1 cellular context compared by ENCODE assay signal in genomic region chr22:23772315-23773246, GRCh38.
TF ChIP-seq lines count a peak whose summit lies in the region.

TSS of gene MMP11 (plus strand) at chr22:23772849. CDS start at chr22:23772871, 22 bp downstream.

TF ChIP-seq in H1, 55 proteins besides CTCF, POLR2A, EP300 and RAD21 (continued from another document):
- peak; percentile 41; the same call in 1 of the 2 replicates for TF ChIP-seq E2F6 (IDR thresholded peaks at IDR 0.05)
- no peak for TF ChIP-seq CREB1 (IDR thresholded peaks at IDR 0.05)
- TF ChIP-seq BACH1 (IDR thresholded peaks at IDR 0.05; ENCODE audit: low read length): peak; percentile 32; the same call in 1 of the 2 replicates
